ENCODE assay signal across 1 cellular context in the genomic region with DNA sequence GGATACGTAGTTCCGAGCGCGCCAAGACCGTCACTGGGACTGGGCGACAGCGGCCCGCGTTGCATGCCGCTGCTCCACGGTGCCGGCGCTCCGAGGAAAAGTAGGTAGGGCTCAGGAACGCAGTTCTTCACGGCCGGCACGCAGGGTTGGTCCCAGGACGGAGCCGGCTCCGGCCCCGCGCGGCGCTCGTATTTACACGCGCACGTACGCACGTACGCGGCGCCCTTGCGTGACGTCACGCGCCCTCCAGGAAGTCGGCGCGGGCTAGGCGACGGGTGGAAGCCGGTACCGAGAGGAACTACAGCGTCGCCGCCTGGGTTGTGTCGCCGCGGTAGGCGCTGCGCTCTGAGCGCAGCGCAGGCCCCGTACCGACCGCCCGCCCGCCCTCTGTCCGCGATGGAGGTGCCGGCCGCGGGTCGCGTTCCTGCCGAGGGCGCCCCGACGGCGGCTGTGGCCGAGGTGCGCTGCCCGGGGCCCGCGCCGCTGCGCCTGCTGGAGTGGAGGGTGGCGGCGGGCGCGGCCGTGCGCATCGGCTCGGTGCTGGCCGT.
TF ChIP-seq lines count a peak whose summit lies in the region.

A gene with protein sequence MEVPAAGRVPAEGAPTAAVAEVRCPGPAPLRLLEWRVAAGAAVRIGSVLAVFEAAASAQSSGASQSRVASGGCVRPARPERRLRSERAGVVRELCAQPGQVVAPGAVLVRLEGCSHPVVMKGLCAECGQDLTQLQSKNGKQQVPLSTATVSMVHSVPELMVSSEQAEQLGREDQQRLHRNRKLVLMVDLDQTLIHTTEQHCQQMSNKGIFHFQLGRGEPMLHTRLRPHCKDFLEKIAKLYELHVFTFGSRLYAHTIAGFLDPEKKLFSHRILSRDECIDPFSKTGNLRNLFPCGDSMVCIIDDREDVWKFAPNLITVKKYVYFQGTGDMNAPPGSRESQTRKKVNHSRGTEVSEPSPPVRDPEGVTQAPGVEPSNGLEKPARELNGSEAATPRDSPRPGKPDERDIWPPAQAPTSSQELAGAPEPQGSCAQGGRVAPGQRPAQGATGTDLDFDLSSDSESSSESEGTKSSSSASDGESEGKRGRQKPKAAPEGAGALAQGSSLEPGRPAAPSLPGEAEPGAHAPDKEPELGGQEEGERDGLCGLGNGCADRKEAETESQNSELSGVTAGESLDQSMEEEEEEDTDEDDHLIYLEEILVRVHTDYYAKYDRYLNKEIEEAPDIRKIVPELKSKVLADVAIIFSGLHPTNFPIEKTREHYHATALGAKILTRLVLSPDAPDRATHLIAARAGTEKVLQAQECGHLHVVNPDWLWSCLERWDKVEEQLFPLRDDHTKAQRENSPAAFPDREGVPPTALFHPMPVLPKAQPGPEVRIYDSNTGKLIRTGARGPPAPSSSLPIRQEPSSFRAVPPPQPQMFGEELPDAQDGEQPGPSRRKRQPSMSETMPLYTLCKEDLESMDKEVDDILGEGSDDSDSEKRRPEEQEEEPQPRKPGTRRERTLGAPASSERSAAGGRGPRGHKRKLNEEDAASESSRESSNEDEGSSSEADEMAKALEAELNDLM (plus strand): TSS at position 252 of the 548 bp plus-strand sequence. CDS start 145 bp downstream, at position 397.

TF ChIP-seq in Ishikawa, 13 proteins besides CTCF, POLR2A, EP300 and RAD21:
- TF ChIP-seq CREB1 (IDR thresholded peaks at IDR 0.05; ENCODE audit: low read depth) (peak; percentile 99), TCF12 (IDR thresholded peaks at IDR 0.05; ENCODE audit: low read depth) (no peak), ZBTB7A (IDR thresholded peaks at IDR 0.05; ENCODE audit: low read depth) (no peak), CEBPB (IDR thresholded peaks at IDR 0.05) (no peak), FOXM1 (IDR thresholded peaks at IDR 0.05; ENCODE audit: borderline replicate concordance, low read depth) (no peak; the same call in 1 of the 2 replicates), EGR1 (IDR thresholded peaks at IDR 0.05) (peak; percentile 26; the same call in 1 of the 2 replicates), YY1 (IDR thresholded peaks at IDR 0.05; ENCODE audit: low read depth) (no peak)
- TF ChIP-seq, protein P1, sequence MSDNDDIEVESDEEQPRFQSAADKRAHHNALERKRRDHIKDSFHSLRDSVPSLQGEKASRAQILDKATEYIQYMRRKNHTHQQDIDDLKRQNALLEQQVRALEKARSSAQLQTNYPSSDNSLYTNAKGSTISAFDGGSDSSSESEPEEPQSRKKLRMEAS (IDR thresholded peaks at IDR 0.05) = no peak
- TF ChIP-seq, protein P2, sequence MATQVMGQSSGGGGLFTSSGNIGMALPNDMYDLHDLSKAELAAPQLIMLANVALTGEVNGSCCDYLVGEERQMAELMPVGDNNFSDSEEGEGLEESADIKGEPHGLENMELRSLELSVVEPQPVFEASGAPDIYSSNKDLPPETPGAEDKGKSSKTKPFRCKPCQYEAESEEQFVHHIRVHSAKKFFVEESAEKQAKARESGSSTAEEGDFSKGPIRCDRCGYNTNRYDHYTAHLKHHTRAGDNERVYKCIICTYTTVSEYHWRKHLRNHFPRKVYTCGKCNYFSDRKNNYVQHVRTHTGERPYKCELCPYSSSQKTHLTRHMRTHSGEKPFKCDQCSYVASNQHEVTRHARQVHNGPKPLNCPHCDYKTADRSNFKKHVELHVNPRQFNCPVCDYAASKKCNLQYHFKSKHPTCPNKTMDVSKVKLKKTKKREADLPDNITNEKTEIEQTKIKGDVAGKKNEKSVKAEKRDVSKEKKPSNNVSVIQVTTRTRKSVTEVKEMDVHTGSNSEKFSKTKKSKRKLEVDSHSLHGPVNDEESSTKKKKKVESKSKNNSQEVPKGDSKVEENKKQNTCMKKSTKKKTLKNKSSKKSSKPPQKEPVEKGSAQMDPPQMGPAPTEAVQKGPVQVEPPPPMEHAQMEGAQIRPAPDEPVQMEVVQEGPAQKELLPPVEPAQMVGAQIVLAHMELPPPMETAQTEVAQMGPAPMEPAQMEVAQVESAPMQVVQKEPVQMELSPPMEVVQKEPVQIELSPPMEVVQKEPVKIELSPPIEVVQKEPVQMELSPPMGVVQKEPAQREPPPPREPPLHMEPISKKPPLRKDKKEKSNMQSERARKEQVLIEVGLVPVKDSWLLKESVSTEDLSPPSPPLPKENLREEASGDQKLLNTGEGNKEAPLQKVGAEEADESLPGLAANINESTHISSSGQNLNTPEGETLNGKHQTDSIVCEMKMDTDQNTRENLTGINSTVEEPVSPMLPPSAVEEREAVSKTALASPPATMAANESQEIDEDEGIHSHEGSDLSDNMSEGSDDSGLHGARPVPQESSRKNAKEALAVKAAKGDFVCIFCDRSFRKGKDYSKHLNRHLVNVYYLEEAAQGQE (IDR thresholded peaks at IDR 0.05; ENCODE audit: low read depth) = no peak
